Comparison of ENCODE assay signal across 15 cellular contexts in genomic region chr10:125102821-125103220, GRCh38. TPM values are rescaled to one million over a fixed set of nuclear protein-coding genes. Genes with fewer than 3 reads are reported as not detected.
A peak's percentile ranks its signal among the peaks of the same experiment; 100 is the strongest.
DNase-seq lines count a peak whose midpoint lies in the region; ATAC-seq and TF ChIP-seq lines count a peak whose summit lies in the region.
"Had no signal": no experiment of that assay in that cellular context is flagged by ENCODE, and none has a peak within 500 bp of the region (broad histone marks: within the 10 kb centered on the region; RNA-seq: fewer than 3 reads in every experiment).

No MANE protein-coding gene starts in this region.

- H3K9me3 ChIP-seq in HEK293 (ENCODE audit: control insufficient read depth, insufficient read depth, low read depth, low read length) (no peaks in the 10 kb centered on the region), PC-9 (ENCODE audit: insufficient read depth, low read depth) (no peaks in the 10 kb centered on the region), neuronal stem cell (replicated peaks in 1 of 2; ENCODE audit: control insufficient read depth in 2 of 2, insufficient read depth in 1 of 2, low read depth in 1 of 2, low read length in 2 of 2) (peaks cover 0 to 7% of the 10 kb centered on the region in 2 donors)

- DNase-seq in PC-9 (no peak), epithelial cell of esophagus (ENCODE audit: low read depth) (peak; percentile 76), neuronal stem cell (ENCODE audit: low spot score) (no peak), omental fat pad (ENCODE audit: low spot score) (no peak)
- no peak for DNase-seq in activated T-cell treated with anti-CD3 and anti-CD28 coated beads, Interleukin-2, amount 50 U/mL, for 72 hours
- no peak for DNase-seq in effector CD4-positive, alpha-beta T cell
- DNase-seq: activated naive CD4-positive, alpha-beta T cell treated with anti-CD3 and anti-CD28 coated beads, Interleukin-2, amount 50 U/mL, for 16 hours; CD8-positive, alpha-beta T cell; GDM1; H7; left cardiac atrium; NCI-H1930 had no signal

- H3F3A ChIP-seq in PC-9 (ENCODE audit: insufficient read depth, low read depth): no peaks in the 10 kb centered on the region; the same call in 1 of the 2 replicates

- WGBS in neuronal stem cell (ENCODE audit: extremely low coverage in 2 of 2, insufficient read length in 2 of 2, insufficient replicate concordance in 1 of 2), 2 donors: no CpG with 5 or more reads among the region's 10 CpGs

- peak overlapping the region; percentile 14 for H3K23ac ChIP-seq in neuronal stem cell (ENCODE audit: low read depth, low read length, poor library complexity)

- H3K27ac ChIP-seq in HEK293 (ENCODE audit: extremely low read depth, low read depth, low read length): no peak overlapping the region
- H3K27ac ChIP-seq in PC-9: peak overlapping the region; percentile 17; the same call in 1 of the 2 replicates
- no peak overlapping the region for H3K27ac ChIP-seq in neuronal stem cell (replicated peaks; ENCODE audit: low read length)

- H3K4me3 Mint-ChIP-seq in activated T-cell treated with anti-CD3 and anti-CD28 coated beads, Interleukin-2, amount 50 U/mL, for 72 hours: no peak overlapping the region
- H3K4me3 Mint-ChIP-seq: CD8-positive, alpha-beta T cell; naive thymus-derived CD8-positive, alpha-beta T cell had no signal

- no peaks in the 10 kb centered on the region for H3K9me2 ChIP-seq in PC-9 (ENCODE audit: insufficient read depth)

- no peaks in the 10 kb centered on the region for H3K27me3 ChIP-seq in PC-9 (ENCODE audit: insufficient read depth, low read depth)
- H3K27me3 ChIP-seq in neuronal stem cell (ENCODE audit: control insufficient read depth in 3 of 3, insufficient read depth in 3 of 3, low read depth in 1 of 3, low read length in 3 of 3): no peaks in the 10 kb centered on the region

- POLR2A ChIA-PET in HEK293 (lab: Yijun Ruan, JAX) (no interaction called here), PC-9 (lab: Charles Lee; ENCODE audit: unreplicated experiment) (no interaction called here)

- H3K4me1 ChIP-seq in HEK293 (ENCODE audit: control insufficient read depth, insufficient read depth, low read length): peaks cover 7% of the 10 kb centered on the region; the same call in 1 of the 2 replicates
- H3K4me1 ChIP-seq in PC-9 (replicated peaks; ENCODE audit: insufficient read depth): peaks cover 15% of the 10 kb centered on the region
- H3K4me1 ChIP-seq in neuronal stem cell (ENCODE audit: control insufficient read depth in 2 of 2, insufficient read depth in 1 of 2, low read depth in 1 of 2, low read length in 2 of 2): peaks cover 7 to 18% of the 10 kb centered on the region in 2 donors

- ATAC-seq in activated T-cell treated with anti-CD3 and anti-CD28 coated beads, Interleukin-2, amount 50 U/mL, for 72 hours (replicated peaks in 1 of 2): no peak
- ATAC-seq in omental fat pad (ENCODE audit: low FRiP score) (no peak), GM18909 (IDR thresholded peaks at IDR 0.05; ENCODE audit: poor library complexity, unreplicated experiment) (no peak)
- ATAC-seq: CD8-positive, alpha-beta T cell; naive thymus-derived CD8-positive, alpha-beta T cell had no signal

- peaks cover 25% of the 10 kb centered on the region for H4K20me1 ChIP-seq in PC-9 (ENCODE audit: insufficient read depth)

- no peaks in the 10 kb centered on the region for H3K36me3 Mint-ChIP-seq in activated T-cell treated with anti-CD3 and anti-CD28 coated beads, Interleukin-2, amount 50 U/mL, for 72 hours (ENCODE audit: insufficient read depth in 2 of 2)
- H3K36me3 Mint-ChIP-seq: CD8-positive, alpha-beta T cell had no signal

- peaks cover 0 to 2% of the 10 kb centered on the region in 2 donors for H3K9me3 Mint-ChIP-seq in activated T-cell treated with anti-CD3 and anti-CD28 coated beads, Interleukin-2, amount 50 U/mL, for 72 hours

- H2BK5ac ChIP-seq in neuronal stem cell (ENCODE audit: low read length): no peak overlapping the region

- no peak overlapping the region for H3K27ac Mint-ChIP-seq in activated T-cell treated with anti-CD3 and anti-CD28 coated beads, Interleukin-2, amount 50 U/mL, for 72 hours
- H3K27ac Mint-ChIP-seq: CD8-positive, alpha-beta T cell had no signal

- no TSS peak for BruUV-seq in PC-9 (replicated peaks; lab: Mats Ljungman, UMichigan)

- no peak overlapping the region for H2AK5ac ChIP-seq in neuronal stem cell (ENCODE audit: low read depth, low read length)

- H3K4me2 ChIP-seq in PC-9 (no peak overlapping the region), neuronal stem cell (ENCODE audit: insufficient read depth, low read length, poor library complexity, severe bottlenecking) (no peak overlapping the region)

- no peak overlapping the region for H2AFZ ChIP-seq in PC-9
- no peak overlapping the region for H2AFZ ChIP-seq in neuronal stem cell (ENCODE audit: low read length)

- no peak overlapping the region for H4K8ac ChIP-seq in neuronal stem cell (ENCODE audit: low read depth, low read length)

- H3K4me1 Mint-ChIP-seq in activated T-cell treated with anti-CD3 and anti-CD28 coated beads, Interleukin-2, amount 50 U/mL, for 72 hours (ENCODE audit: low read depth): no peaks in the 10 kb centered on the region

- H3K79me1 ChIP-seq in neuronal stem cell (ENCODE audit: low read depth, low read length): peaks cover 13% of the 10 kb centered on the region

- no peaks in the 10 kb centered on the region for H3K27me3 Mint-ChIP-seq in activated T-cell treated with anti-CD3 and anti-CD28 coated beads, Interleukin-2, amount 50 U/mL, for 72 hours (ENCODE audit: low read depth)

- peaks cover 5 to 29% of the 10 kb centered on the region in 2 experiments; a peak in 2 of 3 replicates for H3K36me3 ChIP-seq in HEK293 (ENCODE audit: control insufficient read depth in 2 of 2, insufficient read depth in 1 of 2, low read length in 2 of 2)
- no peaks in the 10 kb centered on the region for H3K36me3 ChIP-seq in PC-9 (ENCODE audit: low read depth)
- H3K36me3 ChIP-seq in neuronal stem cell (replicated peaks in 1 of 2; ENCODE audit: control insufficient read depth in 2 of 2, insufficient read depth in 2 of 2, low read length in 2 of 2): peaks cover 14 to 68% of the 10 kb centered on the region in 2 donors

- no peak overlapping the region for H3K18ac ChIP-seq in neuronal stem cell (ENCODE audit: low read length)

- H2BK12ac ChIP-seq in neuronal stem cell (ENCODE audit: low read length): no peak overlapping the region

- H3K9ac ChIP-seq in neuronal stem cell (ENCODE audit: low read depth, low read length, poor library complexity): no peak overlapping the region

- no peak overlapping the region for H2BK15ac ChIP-seq in neuronal stem cell (ENCODE audit: low read length)

- no peak overlapping the region for H4K91ac ChIP-seq in neuronal stem cell (ENCODE audit: low read depth, low read length, poor library complexity)

- H3K4ac ChIP-seq in neuronal stem cell (ENCODE audit: low read length): no peak overlapping the region

- CTCF ChIA-PET in HEK293 (lab: Yijun Ruan, JAX) (no interaction called here), PC-9 (lab: Charles Lee) (interaction anchor here (0.6 kb wide), 1 partner anchor 107 kb away, joined by 7 read pairs; no protein-coding TSS in a partner anchor)

- intact Hi-C loops in PC-9 (cut with micrococcal nuclease; ENCODE audit: unreplicated experiment): no loop called here

- peaks cover 80% of the 10 kb centered on the region for H3K79me2 ChIP-seq in PC-9 (ENCODE audit: low read depth)

- H3K4me3 ChIP-seq in HEK293 (ENCODE audit: low read depth, low read length) (no peak overlapping the region), PC-9 (no peak overlapping the region), epithelial cell of esophagus (ENCODE audit: low read length) (no peak overlapping the region), neuronal stem cell (ENCODE audit: low read length in 2 of 2) (peak overlapping the region in 1 of 2 donors; percentile 23)

- no peak overlapping the region for H2BK120ac ChIP-seq in neuronal stem cell (ENCODE audit: low read depth, low read length)

- no peak for TF ChIP-seq CTCF in HEK293 (tag by site-specific recombination; IDR thresholded peaks at IDR 0.05)
- TF ChIP-seq CTCF in PC-9 (conservative IDR thresholded peaks at IDR 0.05): no peak
- TF ChIP-seq CTCF in epithelial cell of esophagus (IDR thresholded peaks at IDR 0.05; ENCODE audit: insufficient read depth, low read depth, low read length, missing control alignments): peak; percentile 41
- no peak for TF ChIP-seq CTCF in omental fat pad (IDR thresholded peaks at IDR 0.05)

- H3K14ac ChIP-seq in neuronal stem cell (ENCODE audit: low read length): no peak overlapping the region

TF ChIP-seq in HEK293, 187 proteins besides CTCF, POLR2A, EP300 and RAD21:
- no peak for TF ChIP-seq ZSCAN23 (tag by site-specific recombination; IDR thresholded peaks at IDR 0.05)
- peak; percentile 50 for TF ChIP-seq ZIC2 (tag by site-specific recombination; IDR thresholded peaks at IDR 0.05)

RNA-seq across cellular contexts. Expression of gene CTBP2, which starts 57.5 kb away (rescaled TPM):
- total RNA-seq in PC-9 (2021) (60.5 and 64.4 TPM in 2 replicates), omental fat pad (10 to 100 TPM; 29.4 to 58.6 (median 46.2) TPM)
- 55.2 TPM for polyA plus RNA-seq in neuronal stem cell (2013, experiment 1 of 2)
- 52.9 TPM for polyA plus RNA-seq in neuronal stem cell (2013, experiment 2 of 2)
- total RNA-seq in activated T-cell treated with anti-CD3 and anti-CD28 coated beads, Interleukin-2, amount 50 U/mL, for 72 hours: 1 to 10 TPM in 1 of 2 donors, under 1 TPM in 1; 0.72 to 2.5 TPM

Comparison
In these comparisons a context has a peak if more than half of its experiments do, and no peak if none do; other contexts are left out.
1. RNA of gene CTBP2, which starts 57.5 kb away (total RNA-seq): 60.5 to 64.4 TPM in PC-9 and 29.4 to 58.6 TPM in omental fat pad; 0.72 to 2.5 TPM in activated T-cell treated with anti-CD3 and anti-CD28 coated beads, Interleukin-2, amount 50 U/mL, for 72 hours; every median in the first group is over 4 times any median in the second.